Comparison of ENCODE assay signal across 24 cellular contexts in genomic region chr7:124965553-124965952, GRCh38. TPM values are rescaled to one million over a fixed set of nuclear protein-coding genes. Genes with fewer than 3 reads are reported as not detected.
A peak's percentile ranks its signal among the peaks of the same experiment; 100 is the strongest.
DNase-seq lines count a peak whose midpoint lies in the region; ATAC-seq, FAIRE-seq and TF ChIP-seq lines count a peak whose summit lies in the region.
"Had no signal": no experiment of that assay in that cellular context is flagged by ENCODE, and none has a peak within 500 bp of the region (broad histone marks: within the 10 kb centered on the region; RNA-seq: fewer than 3 reads in every experiment).

No MANE protein-coding gene starts in this region.

- no peak overlapping the region for H4K91ac ChIP-seq in trophoblast cell (ENCODE audit: low read depth, low read length)

- no peaks in the 10 kb centered on the region for H3K79me2 ChIP-seq in K562 (ENCODE audit: control insufficient read depth, insufficient read depth, low read length)
- no peaks in the 10 kb centered on the region for H3K79me2 ChIP-seq in trophoblast cell (ENCODE audit: control insufficient read depth, insufficient read depth, low read length, poor library complexity)

- H3K36me3 ChIP-seq in K562 (ENCODE audit: control insufficient read depth, insufficient read depth, low read length) = no peaks in the 10 kb centered on the region
- no peaks in the 10 kb centered on the region for H3K36me3 ChIP-seq in trophoblast cell (ENCODE audit: control insufficient read depth in 1 of 2, insufficient read depth in 2 of 2, low read length in 2 of 2)
- H3K36me3 ChIP-seq: BE2C, BLaER1 had no signal

- H3K27me3 ChIP-seq in K562 (ENCODE audit: control insufficient read depth in 2 of 2, insufficient read depth in 2 of 2, low read length in 2 of 2) (no peaks in the 10 kb centered on the region), trophoblast cell (ENCODE audit: insufficient read depth, low read length) (no peaks in the 10 kb centered on the region)
- H3K27me3 ChIP-seq: BLaER1 had no signal

- no peak for FAIRE-seq in K562 (lab: Jason Lieb, UNC)
- FAIRE-seq: A204.1, G401.6, GM12891, GM19239 had no signal

- no TSS peak for BruUV-seq in K562 (replicated peaks; lab: Mats Ljungman, UMichigan)

- H3K4me2 ChIP-seq in K562 (ENCODE audit: insufficient read depth, low read length) = no peak overlapping the region
- H3K4me2 ChIP-seq in trophoblast cell (ENCODE audit: low read length) = no peak overlapping the region
- H3K4me2 ChIP-seq: BLaER1 had no signal

- in situ Hi-C loops in K562 (cut with MboI) = no loop called here

- TF ChIP-seq CTCF in K562 (IDR thresholded peaks at IDR 0.05 in 2 of 3, conservative IDR thresholded peaks at IDR 0.05 in 1 of 3; ENCODE audit: insufficient read depth in 2 of 3, low read depth in 1 of 3, low read length in 3 of 3) = no peak

- H3K9ac ChIP-seq in K562 (ENCODE audit: insufficient read depth in 1 of 2, low read depth in 2 of 2, low read length in 2 of 2) (no peak overlapping the region), trophoblast cell (ENCODE audit: low read length) (no peak overlapping the region)
- H3K9ac ChIP-seq: BLaER1 had no signal

- ATAC-seq in K562 (no peak), HG03045 (IDR thresholded peaks at IDR 0.05; ENCODE audit: unreplicated experiment) (no peak)

- H2AFZ ChIP-seq in K562 (ENCODE audit: low read depth, low read length) = no peak overlapping the region; the same call in 1 of the 2 replicates
- H2AFZ ChIP-seq in trophoblast cell (ENCODE audit: insufficient read depth, low read length, poor library complexity) = no peak overlapping the region

- H3K79me1 ChIP-seq in trophoblast cell (ENCODE audit: low read length) = no peaks in the 10 kb centered on the region

- no peak overlapping the region for H4K8ac ChIP-seq in trophoblast cell (ENCODE audit: low read depth, low read length)

- CTCF ChIA-PET in K562 (lab: Yijun Ruan, JAX; ENCODE audit: low intra/inter-chr PET ratio) = no interaction called here

- no peaks in the 10 kb centered on the region for H3K9me1 ChIP-seq in K562 (ENCODE audit: control insufficient read depth, insufficient read depth, low read length)

- H3K9me3 ChIP-seq in K562 (replicated peaks; ENCODE audit: control insufficient read depth, insufficient read depth, low read depth, low read length) = no peaks in the 10 kb centered on the region
- H3K9me3 ChIP-seq in trophoblast cell (ENCODE audit: insufficient read depth, low read depth, low read length) = no peaks in the 10 kb centered on the region
- H3K9me3 ChIP-seq: BE2C, BLaER1 had no signal

- H2BK12ac ChIP-seq in trophoblast cell (ENCODE audit: low read length) = no peak overlapping the region

- no peak overlapping the region for H3K14ac ChIP-seq in trophoblast cell (ENCODE audit: low read length)

- POLR2A ChIA-PET in K562 (lab: Yijun Ruan, JAX) = no interaction called here

- H3K27ac ChIP-seq in K562 (ENCODE audit: extremely low read depth, low read depth, low read length) (no peak overlapping the region), trophoblast cell (ENCODE audit: low read depth, low read length) (no peak overlapping the region)
- H3K27ac ChIP-seq: BLaER1 had no signal

- no peaks in the 10 kb centered on the region for H4K20me1 ChIP-seq in K562 (replicated peaks; ENCODE audit: control insufficient read depth, insufficient read depth, low read length)
- H4K20me1 ChIP-seq: BLaER1 had no signal

- H3K18ac ChIP-seq in trophoblast cell (ENCODE audit: low read length) = no peak overlapping the region

- H3K4me1 ChIP-seq in K562 (replicated peaks in 1 of 2; ENCODE audit: control insufficient read depth in 2 of 2, insufficient read depth in 2 of 2, low read length in 2 of 2) (no peaks in the 10 kb centered on the region), trophoblast cell (ENCODE audit: control insufficient read depth in 1 of 2, insufficient read depth in 2 of 2, low read length in 2 of 2) (no peaks in the 10 kb centered on the region)
- H3K4me1 ChIP-seq: BE2C, BLaER1 had no signal

- TF ChIP-seq POLR2A in K562 (conservative IDR thresholded peaks at IDR 0.05) = no peak

- no peak for TF ChIP-seq EP300 in K562 (IDR thresholded peaks at IDR 0.05; ENCODE audit: low read length)

- no peak overlapping the region for H4K12ac ChIP-seq in trophoblast cell (ENCODE audit: low read depth, low read length)

- H2BK120ac ChIP-seq in trophoblast cell (ENCODE audit: insufficient read depth, low read length, poor library complexity) = no peak overlapping the region

- TF ChIP-seq RAD21 in K562 (CRISPR knock-in tag; conservative IDR thresholded peaks at IDR 0.05 in 1 of 2, IDR thresholded peaks at IDR 0.05 in 1 of 2) = no peak

- intact Hi-C loops in K562 (cut with micrococcal nuclease) = no loop called here

- H3K23ac ChIP-seq in trophoblast cell (ENCODE audit: low read length) = no peak overlapping the region

- H2BK5ac ChIP-seq in trophoblast cell (ENCODE audit: low read depth, low read length, poor library complexity) = no peak overlapping the region

- no peak overlapping the region for H2AK5ac ChIP-seq in trophoblast cell (ENCODE audit: low read length)

- no peak overlapping the region for H3K4me3 ChIP-seq in K562
- no peak overlapping the region for H3K4me3 ChIP-seq in trophoblast cell (ENCODE audit: low read depth, low read length)
- H3K4me3 ChIP-seq: BLaER1 had no signal

- no peak overlapping the region for H3K4ac ChIP-seq in trophoblast cell (ENCODE audit: low read depth, low read length)

- DNase-seq in K562 (ENCODE audit: extremely low read depth in 1 of 4, low spot score in 3 of 4) (no peak), islet precursor cell (peak; percentile 52), trophoblast cell (peak; percentile 57 to 73), NCI-H526 treated with DMSO at 0.1 percent for 48 hours (lab: John Stamatoyannopoulos, UW) (no peak), DMS53 treated with DMSO at 0.1 percent for 48 hours (lab: John Stamatoyannopoulos, UW; ENCODE audit: unreplicated experiment) (no peak)
- DNase-seq: 8988T; ACHN; BE2C; C1 segment of cervical spinal cord; CD4-positive, alpha-beta memory T cell; CD4-positive, CD25-positive, alpha-beta regulatory T cell; CD8-positive, alpha-beta memory T cell; COR-L47; DMS 273 treated with DMSO at 0.1 percent for 48 hours; DMS153; DMS53; DMS79 treated with DMSO at 0.1 percent for 48 hours; GF-D8 had no signal

- WGBS in K562 (ENCODE audit: insufficient coverage, low coverage, missing lambda C conversion rate) = 29% methylated on average over 4 of the region's 4 CpGs
- no CpG with 5 or more reads among the region's 4 CpGs for WGBS in trophoblast cell (ENCODE audit: extremely low coverage, insufficient coverage, insufficient read length)

TF ChIP-seq in K562, 482 proteins besides CTCF, POLR2A, EP300 and RAD21 (continues in another document):
- TF ChIP-seq ZNF175 (CRISPR knock-in tag; IDR thresholded peaks at IDR 0.05; ENCODE audit: low read depth) = 0 out of 2 replicates have a peak, but pooled peaks have one; percentile 39
- TF ChIP-seq ZNF197 (CRISPR knock-in tag; IDR thresholded peaks at IDR 0.05; ENCODE audit: low read depth) = no peak
- TF ChIP-seq ZNF354B (CRISPR knock-in tag; IDR thresholded peaks at IDR 0.05) = peak; percentile 73
- TF ChIP-seq MLLT1 (IDR thresholded peaks at IDR 0.05) = no peak
- TF ChIP-seq ZNF740 (CRISPR knock-in tag; IDR thresholded peaks at IDR 0.05) = no peak
- peak in 1 of 2 experiments; percentile 82; a peak in 2 of 4 replicates for TF ChIP-seq ZNF740 (tag; IDR thresholded peaks at IDR 0.05)
- TF ChIP-seq HIVEP1 (CRISPR knock-in tag; IDR thresholded peaks at IDR 0.05) = peak; percentile 66; the same call in 1 of the 2 replicates
- TF ChIP-seq PTTG1 (tag; IDR thresholded peaks at IDR 0.05; ENCODE audit: low read depth) = 0 out of 2 replicates have a peak, but pooled peaks have one; percentile 48
- peak; percentile 82; the same call in 1 of the 2 replicates for TF ChIP-seq ZNF76 (CRISPR knock-in tag; IDR thresholded peaks at IDR 0.05; ENCODE audit: borderline replicate concordance)

RNA-seq across cellular contexts. Expression of gene POT1, which starts 35.9 kb away (rescaled TPM):
- total RNA-seq in K562 (2011; cell fraction: chromatin; rRNA removed; ENCODE audit: low replicate concordance) = 107 and 248 TPM in 2 replicates
- 43.4 and 46.1 TPM in 2 replicates for total RNA-seq in K562 (2011; cell fraction: nucleolus; rRNA removed)
- total RNA-seq in K562 (2011; cell fraction: nucleoplasm; rRNA removed) = 80.5 and 89.7 TPM in 2 replicates
- total RNA-seq in K562 (2014; rRNA removed) = 45.9 and 55.1 TPM in 2 replicates
- total RNA-seq in K562 (2014; rRNA removed; fragmentation: Illumina TruSeq; extraction: Trizol) = 87.0 and 108 TPM in 2 replicates
- 95.6 and 116 TPM in 2 replicates for total RNA-seq in K562 (2015; rRNA removed; fragmentation: Illumina TruSeq; extraction: Trizol)
- total RNA-seq in K562 (2021) = 63.6 and 66.7 TPM in 2 replicates
- polyA plus RNA-seq in K562 (2011; rRNA removed) = 83.7 and 140 TPM in 2 replicates
- polyA plus RNA-seq in K562 (2011; cell fraction: cytosol; rRNA removed) = 29.2 and 36.3 TPM in 2 replicates
- polyA plus RNA-seq in K562 (2011; cell fraction: nucleus; rRNA removed) = 59.4 and 84.1 TPM in 2 replicates
- polyA plus RNA-seq in K562 (2012) = 48.8 and 57.2 TPM in 2 replicates
- 81.6 and 93.1 TPM in 2 replicates for polyA plus RNA-seq in K562 (2014; fragmentation: Illumina TruSeq; extraction: Trizol)
- polyA plus RNA-seq in K562 (2014; fragmentation: Nextera tagmentation; extraction: Ambion mirVana) = 10 to 100 TPM; 37.9 to 56.7 TPM
- polyA plus RNA-seq in K562 (2014; rRNA removed) = 50.5 and 56.6 TPM in 2 replicates
- 198 and 271 TPM in 2 replicates for polyA minus RNA-seq in K562 (2011; rRNA and poly(A)+ RNA removed)
- 43.5 and 66.3 TPM in 2 replicates for polyA minus RNA-seq in K562 (2011; cell fraction: cytosol; rRNA and poly(A)+ RNA removed)
- 136 and 218 TPM in 2 replicates for polyA minus RNA-seq in K562 (2011; cell fraction: nucleus; rRNA and poly(A)+ RNA removed)
- polyA plus RNA-seq in trophoblast cell (2013) = 15.6 and 17.4 TPM in 2 replicates

Comparison
In these comparisons a context has a peak if more than half of its experiments do, and no peak if none do; other contexts are left out.
1. DNase-seq: peak in islet precursor cell (single experiment) and trophoblast cell (2 of 2); none in K562 (0 of 4), NCI-H526 treated with DMSO at 0.1 percent for 48 hours (single experiment) and DMS53 treated with DMSO at 0.1 percent for 48 hours (single experiment).